ENCODE assay signal across 1 cellular context in genomic region chr2:3205845-3206244, GRCh38.
TF ChIP-seq lines count a peak whose summit lies in the region.

No MANE protein-coding gene starts in this region.

TF ChIP-seq in HepG2, 621 proteins besides CTCF, POLR2A, EP300 and RAD21:
- TF ChIP-seq ZNF317 (CRISPR knock-in tag; IDR thresholded peaks at IDR 0.05): 0 out of 2 replicates have a peak, but pooled peaks have one; percentile 71
- TF ChIP-seq, protein P1, sequence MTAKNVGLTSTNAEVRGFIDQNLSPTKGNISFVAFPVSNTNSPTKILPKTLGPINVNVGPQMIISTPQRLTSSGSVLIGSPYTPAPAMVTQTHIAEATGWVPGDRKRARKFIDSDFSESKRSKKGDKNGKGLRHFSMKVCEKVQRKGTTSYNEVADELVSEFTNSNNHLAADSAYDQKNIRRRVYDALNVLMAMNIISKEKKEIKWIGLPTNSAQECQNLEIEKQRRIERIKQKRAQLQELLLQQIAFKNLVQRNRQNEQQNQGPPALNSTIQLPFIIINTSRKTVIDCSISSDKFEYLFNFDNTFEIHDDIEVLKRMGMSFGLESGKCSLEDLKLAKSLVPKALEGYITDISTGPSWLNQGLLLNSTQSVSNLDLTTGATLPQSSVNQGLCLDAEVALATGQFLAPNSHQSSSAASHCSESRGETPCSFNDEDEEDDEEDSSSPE (CRISPR knock-in tag; IDR thresholded peaks at IDR 0.05): no peak
TF ChIP-seq in HepG2: peak in this region for 1.
